Comparison of ENCODE assay signal across 7 cellular contexts in the genomic region with DNA sequence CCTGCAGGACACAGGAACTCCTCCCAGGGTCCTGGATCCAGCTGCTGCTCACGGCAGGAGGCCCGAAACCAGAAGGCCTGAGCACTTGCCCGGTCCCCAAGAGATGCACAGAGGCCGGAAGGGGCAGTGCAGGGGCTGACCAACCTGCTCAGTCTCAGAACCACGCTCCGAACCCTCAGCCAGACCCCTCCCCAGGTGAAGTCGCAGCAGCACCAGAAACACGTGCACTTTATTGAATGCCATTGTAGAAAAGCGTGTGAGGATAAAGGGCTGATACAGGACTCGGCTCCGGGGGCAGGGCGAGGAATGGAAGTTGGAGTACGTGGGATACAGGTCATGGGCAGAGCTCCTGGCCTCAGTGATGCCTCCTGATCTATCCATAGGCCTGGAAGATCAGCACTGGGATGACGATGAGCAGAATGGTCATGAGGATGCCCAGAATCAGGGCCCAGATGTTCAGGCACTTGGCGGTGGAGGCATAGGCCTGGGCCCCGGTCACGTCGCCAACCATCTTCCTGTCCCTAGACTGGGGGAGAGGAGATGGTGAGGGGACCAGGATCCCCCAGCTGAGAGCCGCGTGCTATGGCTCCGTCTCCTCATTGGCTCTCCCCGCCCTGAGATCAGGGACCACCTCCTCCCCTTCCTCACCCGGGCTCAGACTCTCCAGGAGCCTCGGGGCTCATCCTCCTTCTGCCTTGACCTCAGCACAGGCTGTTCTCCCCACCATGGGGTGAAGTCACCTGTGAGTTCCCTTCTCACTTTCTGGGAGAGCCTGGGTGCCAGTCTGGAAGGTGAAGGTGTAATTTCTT. TPM values are rescaled to one million over a fixed set of nuclear protein-coding genes. Genes with fewer than 3 reads are reported as not detected.
A peak's percentile ranks its signal among the peaks of the same experiment; 100 is the strongest.
DNase-seq lines count a peak whose midpoint lies in the region; ATAC-seq, FAIRE-seq and TF ChIP-seq lines count a peak whose summit lies in the region.
"Not testable (repeated sequence)": the region's sequence is repeated elsewhere in the genome, so short reads cannot be mapped to it uniquely, and the experiment has no call there.
"Had no signal": no experiment of that assay in that cellular context is flagged by ENCODE, and none has a peak within 500 bp of the region (broad histone marks: within the 10 kb centered on the region; RNA-seq: fewer than 3 reads in every experiment).

No MANE protein-coding gene starts in this region.

- not testable (repeated sequence) for H4K5ac ChIP-seq in H1 (ENCODE audit: insufficient read length, low read depth, low read length)

- peak overlapping the region; percentile 88 for H3K27ac ChIP-seq in ACC112 (ENCODE audit: low read depth, low read length)
- not testable (repeated sequence) for H3K27ac ChIP-seq in HUES64 (ENCODE audit: low read depth, low read length); H1 (ENCODE audit: low read depth, low read length)

- H3K23ac ChIP-seq in H1 (ENCODE audit: insufficient read length) = not testable (repeated sequence)

- H3K4me3 ChIP-seq in ACC112 (ENCODE audit: low read depth, low read length) = peak overlapping the region; percentile 88
- peak overlapping the region; percentile 62 for H3K4me3 ChIP-seq in HUES64 (ENCODE audit: low read length)
- peak overlapping the region in 3 of 4 experiments; percentile 60 to 74 (median 64); a peak in 6 of 8 replicates for H3K4me3 ChIP-seq in H1 (ENCODE audit: extremely low read depth in 1 of 4, insufficient read depth in 2 of 4, low read depth in 3 of 4, low read length in 4 of 4)
- H3K4me3 ChIP-seq in retinal pigment epithelial cell (ENCODE audit: low read length) = peak overlapping the region; percentile 75

- H3K23me2 ChIP-seq in H1 (ENCODE audit: low read depth, low read length) = peaks cover 11% of the 10 kb centered on the region; the same call in 1 of the 2 replicates

- H2AFZ ChIP-seq in ACC112 (ENCODE audit: low read length, unreplicated experiment); H1 (ENCODE audit: low read length): not testable (repeated sequence)

- ATAC-seq in left lobe of liver = peak; percentile 33

- CTCF ChIA-PET in H1 (lab: Charles Lee; ENCODE audit: partially characterized antibody) = interaction anchor here (0.8 to 1.0 kb wide), 2 partner anchors 33 to 36 kb away, joined by 3 to 4 read pairs; no protein-coding TSS in a partner anchor

- FAIRE-seq in H1 (lab: Jason Lieb, UNC) = not testable (repeated sequence)

- H3K4ac ChIP-seq in H1 (replicated peaks; ENCODE audit: insufficient read length, low read depth, low read length) = not testable (repeated sequence)

- H2BK120ac ChIP-seq in H1 (replicated peaks; ENCODE audit: low read depth, low read length) = not testable (repeated sequence)

- H3K9me3 ChIP-seq in HUES64 (ENCODE audit: insufficient read depth, low read depth, low read length); H1 (ENCODE audit: insufficient read depth in 2 of 2, low read depth in 1 of 2, low read length in 1 of 2): not testable (repeated sequence)

- TF ChIP-seq CTCF in H1 (IDR thresholded peaks at IDR 0.05; ENCODE audit: control extremely low read depth in 1 of 3, insufficient read depth in 1 of 3, low read depth in 1 of 3, low read length in 3 of 3); retinal pigment epithelial cell (conservative IDR thresholded peaks at IDR 0.05; ENCODE audit: low read depth, low read length): not testable (repeated sequence)

- not testable (repeated sequence) for H3K9ac ChIP-seq in HUES64 (ENCODE audit: low read depth, low read length); H1 (replicated peaks in 1 of 4; ENCODE audit: extremely low read depth in 1 of 4, low read depth in 3 of 4, low read length in 3 of 4)

- H3K18ac ChIP-seq in H1 (ENCODE audit: extremely low read depth, low read length) = peak overlapping the region; percentile 94

- H4K20me1 ChIP-seq in H1 (replicated peaks in 1 of 2; ENCODE audit: control insufficient read depth in 1 of 2, insufficient read depth in 2 of 2, low read length in 2 of 2) = not testable (repeated sequence)

- not testable (repeated sequence) for H4K8ac ChIP-seq in H1 (ENCODE audit: extremely low read depth, insufficient read depth, low read length)

- POLR2A ChIA-PET in H1 (lab: Charles Lee; ENCODE audit: partially characterized antibody) = interaction anchor here (0.8 to 1.5 kb wide), 4 partner anchors 10 to 35 kb away, joined by 3 to 9 read pairs (median 6); no protein-coding TSS in a partner anchor

- H3K4me1 ChIP-seq in ACC112 (ENCODE audit: control insufficient read depth, insufficient read depth, low read length, unreplicated experiment) (peaks cover 12% of the 10 kb centered on the region), HUES64 (ENCODE audit: insufficient read depth, low read length) (peaks cover 22% of the 10 kb centered on the region), H1 (replicated peaks in 1 of 4; ENCODE audit: control insufficient read depth in 3 of 4, insufficient read depth in 4 of 4, low read length in 3 of 4) (peaks cover 3 to 36% (median 23%) of the 10 kb centered on the region in 4 experiments)

- TF ChIP-seq POLR2A in H1 (IDR thresholded peaks at IDR 0.05; ENCODE audit: control extremely low read depth in 1 of 2, low read depth in 2 of 2, low read length in 2 of 2) = not testable (repeated sequence)

- not testable (repeated sequence) for H3K27me3 ChIP-seq in ACC112 (ENCODE audit: insufficient read depth, low read length); H1 (replicated peaks in 1 of 4; ENCODE audit: control insufficient read depth in 3 of 4, extremely low read depth in 1 of 4, insufficient read depth in 3 of 4, low read length in 3 of 4)
- H3K27me3 ChIP-seq in HUES64 (ENCODE audit: insufficient read depth, low read length) = peaks cover 28% of the 10 kb centered on the region

- peak overlapping the region; percentile 10; the same call in 1 of the 2 replicates for H2BK5ac ChIP-seq in H1 (ENCODE audit: low read depth, low read length)

- H3K79me2 ChIP-seq in ACC112 (ENCODE audit: control insufficient read depth, insufficient read depth, low read length, unreplicated experiment) (peaks cover 45% of the 10 kb centered on the region), H1 (ENCODE audit: control insufficient read depth in 1 of 2, insufficient read depth in 2 of 2, low read length in 2 of 2) (peaks cover 0 to 13% of the 10 kb centered on the region in 2 experiments; a peak in 2 of 4 replicates)

- TF ChIP-seq RAD21 in H1 (IDR thresholded peaks at IDR 0.05 in 1 of 2, conservative IDR thresholded peaks at IDR 0.05 in 1 of 2; ENCODE audit: low read depth in 2 of 2, low read length in 2 of 2) = not testable (repeated sequence)

- 23% methylated on average over 14 of the region's 24 CpGs for WGBS in HUES64
- 70% methylated on average over 19 of the region's 24 CpGs; no CpG with 5 or more reads in 1 of the 2 experiments for WGBS in H1 (ENCODE audit: extremely low coverage in 1 of 2, insufficient coverage in 1 of 2, insufficient read length in 1 of 2, insufficient replicate concordance in 2 of 2, low coverage in 1 of 2, low lambda C conversion rate in 2 of 2, missing lambda C conversion rate in 1 of 2), 2 experiments

- H2BK12ac ChIP-seq in H1 (ENCODE audit: low read depth, low read length) = peak overlapping the region; percentile 11; the same call in 1 of the 2 replicates

- not testable (repeated sequence) for H3K56ac ChIP-seq in H1 (replicated peaks; ENCODE audit: insufficient read length, low read depth, low read length)

- H2BK15ac ChIP-seq in H1 (ENCODE audit: low read length) = peak overlapping the region; percentile 61; the same call in 1 of the 2 replicates

- H4K91ac ChIP-seq in H1 (replicated peaks; ENCODE audit: insufficient read length, low read length) = not testable (repeated sequence)

- peak overlapping the region; percentile 41 to 96 for H3K4me2 ChIP-seq in H1 (ENCODE audit: insufficient read depth in 1 of 2, low read depth in 2 of 2, low read length in 2 of 2)

- not testable (repeated sequence) for H3K14ac ChIP-seq in H1 (ENCODE audit: insufficient read length)

- not testable (repeated sequence) for TF ChIP-seq EP300 in H1 (IDR thresholded peaks at IDR 0.05; ENCODE audit: borderline replicate concordance in 1 of 2, low read depth in 2 of 2, low read length in 2 of 2)

- not testable (repeated sequence) for H3K79me1 ChIP-seq in H1 (ENCODE audit: low read depth, low read length)

- H2BK20ac ChIP-seq in H1 (ENCODE audit: low read length) = not testable (repeated sequence)

- H2AK5ac ChIP-seq in H1 (ENCODE audit: low read depth, low read length) = not testable (repeated sequence)

- peaks cover 22% of the 10 kb centered on the region; the same call in 1 of the 2 replicates for H3K36me3 ChIP-seq in ACC112 (ENCODE audit: insufficient read depth, low read length)
- not testable (repeated sequence) for H3K36me3 ChIP-seq in HUES64 (ENCODE audit: insufficient read depth, low read length); H1 (ENCODE audit: control insufficient read depth in 2 of 4, insufficient read depth in 4 of 4, low read length in 3 of 4)

- DNase-seq in activated T-cell treated with anti-CD3 and anti-CD28 coated beads, Interleukin-2, amount 50 U/mL, for 48 hours = peak; percentile 57 to 59
- DNase-seq in H1 (ENCODE audit: low read depth in 1 of 2, low spot score in 2 of 2) = peak in 1 of 2 experiments; percentile 47
- not testable (repeated sequence) for DNase-seq in left lobe of liver (ENCODE audit: low spot score); retinal pigment epithelial cell (ENCODE audit: low read depth)

RNA-seq across cellular contexts. Expression of a gene that starts 1.0 kb away (rescaled TPM):
- polyA plus RNA-seq in HUES64 (2013, experiment 1 of 2) = 177 TPM
- 210 TPM for polyA plus RNA-seq in HUES64 (2013, experiment 2 of 2)
- 230 and 238 TPM in 2 replicates for total RNA-seq in H1 (2021; fragmentation: NEBNext Ultra II Directional; extraction: Animal tissue kit (Norgen Biotek cat#: 25700))
- 666 and 779 TPM in 2 replicates for polyA plus RNA-seq in H1 (2011; rRNA removed)
- polyA plus RNA-seq in H1 (2011; cell fraction: cytosol; rRNA removed) = 365 TPM
- 320 TPM for polyA plus RNA-seq in H1 (2011; cell fraction: nucleus; rRNA removed)
- 512 to 625 TPM (median 570 TPM) in 4 replicates for polyA plus RNA-seq in H1 (2012, experiment 1 of 2)
- 529 TPM for polyA plus RNA-seq in H1 (2012, experiment 2 of 2)
- 497 TPM for polyA plus RNA-seq in H1 (2013, experiment 1 of 2)
- 568 TPM for polyA plus RNA-seq in H1 (2013, experiment 2 of 2)
- polyA minus RNA-seq in H1 (2011; rRNA and poly(A)+ RNA removed) = 133 and 217 TPM in 2 replicates
- 219 TPM for polyA minus RNA-seq in H1 (2011; cell fraction: cytosol; rRNA and poly(A)+ RNA removed)
- 99.5 TPM for polyA minus RNA-seq in H1 (2011; cell fraction: nucleus; rRNA and poly(A)+ RNA removed)
- total RNA-seq in left lobe of liver = 488 TPM

RNA-seq across cellular contexts. Expression of a gene that starts 5.8 kb away (rescaled TPM):
- 343 TPM for polyA plus RNA-seq in HUES64 (2013, experiment 1 of 2)
- 396 TPM for polyA plus RNA-seq in HUES64 (2013, experiment 2 of 2)
- 394 and 417 TPM in 2 replicates for total RNA-seq in H1 (2021; fragmentation: NEBNext Ultra II Directional; extraction: Animal tissue kit (Norgen Biotek cat#: 25700))
- polyA plus RNA-seq in H1 (2011; rRNA removed) = 1,464 and 1,887 TPM in 2 replicates
- 1,079 TPM for polyA plus RNA-seq in H1 (2011; cell fraction: cytosol; rRNA removed)
- polyA plus RNA-seq in H1 (2011; cell fraction: nucleus; rRNA removed) = 974 TPM
- polyA plus RNA-seq in H1 (2012, experiment 1 of 2) = 247 to 559 TPM (median 446 TPM) in 4 replicates
- 534 TPM for polyA plus RNA-seq in H1 (2012, experiment 2 of 2)
- polyA plus RNA-seq in H1 (2013, experiment 1 of 2) = 788 TPM
- polyA plus RNA-seq in H1 (2013, experiment 2 of 2) = 902 TPM
- polyA minus RNA-seq in H1 (2011; rRNA and poly(A)+ RNA removed) = 336 and 605 TPM in 2 replicates
- 285 TPM for polyA minus RNA-seq in H1 (2011; cell fraction: cytosol; rRNA and poly(A)+ RNA removed)
- polyA minus RNA-seq in H1 (2011; cell fraction: nucleus; rRNA and poly(A)+ RNA removed) = 204 TPM
- 29.2 TPM for total RNA-seq in left lobe of liver

RNA-seq across cellular contexts. Expression of a gene that starts 12.1 kb away (rescaled TPM):
- 152 TPM for polyA plus RNA-seq in HUES64 (2013, experiment 1 of 2)
- 233 TPM for polyA plus RNA-seq in HUES64 (2013, experiment 2 of 2)
- total RNA-seq in H1 (2021; fragmentation: NEBNext Ultra II Directional; extraction: Animal tissue kit (Norgen Biotek cat#: 25700)) = 363 and 399 TPM in 2 replicates
- 764 and 902 TPM in 2 replicates for polyA plus RNA-seq in H1 (2011; rRNA removed)
- polyA plus RNA-seq in H1 (2011; cell fraction: cytosol; rRNA removed) = 381 TPM
- polyA plus RNA-seq in H1 (2011; cell fraction: nucleus; rRNA removed) = 326 TPM
- 487 to 716 TPM (median 624 TPM) in 4 replicates for polyA plus RNA-seq in H1 (2012, experiment 1 of 2)
- polyA plus RNA-seq in H1 (2012, experiment 2 of 2) = 666 TPM
- 1,170 TPM for polyA plus RNA-seq in H1 (2013, experiment 1 of 2)
- polyA plus RNA-seq in H1 (2013, experiment 2 of 2) = 1,490 TPM
- polyA minus RNA-seq in H1 (2011; rRNA and poly(A)+ RNA removed) = 220 and 246 TPM in 2 replicates
- polyA minus RNA-seq in H1 (2011; cell fraction: cytosol; rRNA and poly(A)+ RNA removed) = 86.5 TPM
- polyA minus RNA-seq in H1 (2011; cell fraction: nucleus; rRNA and poly(A)+ RNA removed) = 58.9 TPM
- 354 TPM for total RNA-seq in left lobe of liver

RNA-seq across cellular contexts. Expression of a gene that starts 20.3 kb away (rescaled TPM):
- polyA plus RNA-seq in HUES64 (2013, experiment 1 of 2) = not detected
- polyA plus RNA-seq in HUES64 (2013, experiment 2 of 2) = not detected
- not detected in 2 replicates for total RNA-seq in H1 (2021; fragmentation: NEBNext Ultra II Directional; extraction: Animal tissue kit (Norgen Biotek cat#: 25700))
- polyA plus RNA-seq in H1 (2011; rRNA removed) = 0.50 TPM in 1 of 2 replicates, not detected in the other
- polyA plus RNA-seq in H1 (2011; cell fraction: cytosol; rRNA removed) = 0.21 TPM
- 0.30 TPM for polyA plus RNA-seq in H1 (2011; cell fraction: nucleus; rRNA removed)
- polyA plus RNA-seq in H1 (2012, experiment 1 of 2) = 0.33 TPM in 1 of 4 replicates, not detected in the others
- not detected for polyA plus RNA-seq in H1 (2012, experiment 2 of 2)
- polyA plus RNA-seq in H1 (2013, experiment 1 of 2) = 0.26 TPM
- polyA plus RNA-seq in H1 (2013, experiment 2 of 2) = 0.11 TPM
- polyA minus RNA-seq in H1 (2011; rRNA and poly(A)+ RNA removed) = not detected in 2 replicates
- not detected for polyA minus RNA-seq in H1 (2011; cell fraction: cytosol; rRNA and poly(A)+ RNA removed)
- not detected for polyA minus RNA-seq in H1 (2011; cell fraction: nucleus; rRNA and poly(A)+ RNA removed)
- not detected for total RNA-seq in left lobe of liver
- total RNA-seq: A172 had no signal

RNA-seq across cellular contexts. Expression of a gene that starts 30.7 kb away (rescaled TPM):
- 16.6 TPM for polyA plus RNA-seq in HUES64 (2013, experiment 1 of 2)
- polyA plus RNA-seq in HUES64 (2013, experiment 2 of 2) = 19.9 TPM
- 52.9 and 60.7 TPM in 2 replicates for total RNA-seq in H1 (2021; fragmentation: NEBNext Ultra II Directional; extraction: Animal tissue kit (Norgen Biotek cat#: 25700))
- polyA plus RNA-seq in H1 (2011; rRNA removed) = 34.8 and 61.4 TPM in 2 replicates
- polyA plus RNA-seq in H1 (2011; cell fraction: cytosol; rRNA removed) = 56.3 TPM
- polyA plus RNA-seq in H1 (2011; cell fraction: nucleus; rRNA removed) = 681 TPM
- polyA plus RNA-seq in H1 (2012, experiment 1 of 2) = 50.3 to 86.1 TPM (median 73.3 TPM) in 4 replicates
- polyA plus RNA-seq in H1 (2012, experiment 2 of 2) = 36.1 TPM
- 44.0 TPM for polyA plus RNA-seq in H1 (2013, experiment 1 of 2)
- 38.3 TPM for polyA plus RNA-seq in H1 (2013, experiment 2 of 2)
- polyA minus RNA-seq in H1 (2011; rRNA and poly(A)+ RNA removed) = 8.6 and 10.8 TPM in 2 replicates
- 17.0 TPM for polyA minus RNA-seq in H1 (2011; cell fraction: cytosol; rRNA and poly(A)+ RNA removed)
- 53.3 TPM for polyA minus RNA-seq in H1 (2011; cell fraction: nucleus; rRNA and poly(A)+ RNA removed)
- total RNA-seq in left lobe of liver = 37.0 TPM

Comparison
In these comparisons a context has a peak if more than half of its experiments do, and no peak if none do; other contexts are left out.
1. RNA of a gene that starts 5.8 kb away (total RNA-seq): 394 to 417 TPM in H1; 29.2 TPM in left lobe of liver (single experiment); every median in the first group is over 10 times any median in the second.
2. Peak in every context shown above with its lines, with median percentiles within 50 percentile points of each other: H3K4me3 ChIP-seq.